Comparison of ENCODE assay signal across 9 cellular contexts in genomic region chr19:18282788-18283141, GRCh38. TPM values are rescaled to one million over a fixed set of nuclear protein-coding genes. Genes with fewer than 3 reads are reported as not detected.
A peak's percentile ranks its signal among the peaks of the same experiment; 100 is the strongest.
DNase-seq lines count a peak whose midpoint lies in the region; ATAC-seq, FAIRE-seq and TF ChIP-seq lines count a peak whose summit lies in the region.
"Had no signal": no experiment of that assay in that cellular context is flagged by ENCODE, and none has a peak within 500 bp of the region (broad histone marks: within the 10 kb centered on the region; RNA-seq: fewer than 3 reads in every experiment).

No MANE protein-coding gene starts in this region.

- H3K36me3 ChIP-seq in HepG2 (replicated peaks in 1 of 2; ENCODE audit: control insufficient read depth in 1 of 2, insufficient read depth in 2 of 2, low read length in 2 of 2) (peaks cover 2 to 10% of the 10 kb centered on the region in 2 experiments; a peak in 4 of 5 replicates), tibial artery (peaks cover 13 to 14% (median 14%) of the 10 kb centered on the region in 3 donors)

- BruUV-seq in HepG2 (replicated peaks; lab: Mats Ljungman, UMichigan) = no TSS peak

- H3K27ac Mint-ChIP-seq in activated T-helper 17 cell treated with anti-CD3 and anti-CD28 coated beads, Interleukin-2, amount 50 U/mL, for 72 hours = peak overlapping the region; percentile 100

- peaks cover 26% of the 10 kb centered on the region for H3K79me2 ChIP-seq in HepG2 (ENCODE audit: insufficient read depth, low read length)

- peak in 1 of 2 experiments; percentile 34; a peak in 1 of 4 replicates for TF ChIP-seq EP300 in HepG2 (IDR thresholded peaks at IDR 0.05; ENCODE audit: low read depth in 2 of 2, low read length in 2 of 2)
- peak; percentile 63 for TF ChIP-seq EP300 in HepG2 (CRISPR knock-in tag; IDR thresholded peaks at IDR 0.05; ENCODE audit: borderline replicate concordance)

- no peak for ATAC-seq in activated T-helper 17 cell treated with anti-CD3 and anti-CD28 coated beads, Interleukin-2, amount 50 U/mL, for 72 hours (replicated peaks)
- ATAC-seq in HepG2 = no peak
- no peak for ATAC-seq in GM21576 (IDR thresholded peaks at IDR 0.05; ENCODE audit: unreplicated experiment)

- CTCF ChIA-PET in HepG2 (lab: Yijun Ruan, JAX; ENCODE audit: low intra/inter-chr PET ratio, low total read pairs) = interaction anchor here (1.5 kb wide), 1 partner anchor 41 kb away, joined by 3 read pairs; no protein-coding TSS in a partner anchor

- H2AFZ ChIP-seq in HepG2 (ENCODE audit: low read length) = no peak overlapping the region

- H3K4me1 Mint-ChIP-seq in activated T-helper 17 cell treated with anti-CD3 and anti-CD28 coated beads, Interleukin-2, amount 50 U/mL, for 72 hours = peaks cover 39% of the 10 kb centered on the region

- H3K27ac ChIP-seq in HepG2 (ENCODE audit: extremely low read length, insufficient read depth, low read length) (peak overlapping the region; percentile 99), tibial artery (peak overlapping the region; percentile 95 to 98)

- H3K4me2 ChIP-seq in HepG2 (ENCODE audit: low read depth, low read length) = peak overlapping the region; percentile 92

- POLR2A ChIA-PET in HepG2 (lab: Yijun Ruan, JAX) = interaction anchor here (1.1 to 7.1 kb wide), 9 partner anchors 9 to 101 kb away, joined by 3 to 278 read pairs (median 23); partner anchors contain the start of genes GDF15 and LSM4

- peaks cover 22% of the 10 kb centered on the region for H4K20me1 ChIP-seq in HepG2 (ENCODE audit: insufficient read depth, low read length)

- H3K36me3 Mint-ChIP-seq in activated T-helper 17 cell treated with anti-CD3 and anti-CD28 coated beads, Interleukin-2, amount 50 U/mL, for 72 hours (ENCODE audit: low read depth) = peaks cover 46% of the 10 kb centered on the region

- in situ Hi-C loops in HepG2 (cut with HindIII; ENCODE audit: extremely low pct_ligation_motif_present, low pct_unique_long_range_greater_than_20kb) = no loop called here

- H3K9me3 Mint-ChIP-seq in activated T-helper 17 cell treated with anti-CD3 and anti-CD28 coated beads, Interleukin-2, amount 50 U/mL, for 72 hours = no peaks in the 10 kb centered on the region

- H3K4me3 ChIP-seq in HepG2 (replicated peaks in 1 of 3; ENCODE audit: insufficient read depth in 1 of 3, low read depth in 2 of 3, low read length in 3 of 3) (peak overlapping the region; percentile 50 to 73 (median 71); a peak in 5 of 6 replicates), tibial artery (peak overlapping the region; percentile 52 to 64)

- H3K9ac ChIP-seq in HepG2 (ENCODE audit: insufficient read depth, low read depth, low read length) = peak overlapping the region; percentile 98

- H3K4me1 ChIP-seq in HepG2 (ENCODE audit: insufficient read depth, low read length) (peaks cover 65% of the 10 kb centered on the region), tibial artery (peaks cover 0 to 51% (median 31%) of the 10 kb centered on the region in 4 donors)

- no peak for FAIRE-seq in HepG2 (lab: Jason Lieb, UNC)

- intact Hi-C loops in HepG2 (cut with micrococcal nuclease; ENCODE audit: unreplicated experiment) (loop anchor here (1.0 to 10.0 kb wide), 2 partner anchors 19 to 242 kb away; partner anchors contain the start of gene ELL), tibial artery (cut with DNase I; ENCODE audit: low total_unique reads) (no loop called here)

- TF ChIP-seq CTCF in HepG2 (CRISPR knock-in tag; IDR thresholded peaks at IDR 0.05) = no peak; the same call in 1 of the 2 replicates
- TF ChIP-seq CTCF in tibial artery (IDR thresholded peaks at IDR 0.05) = no peak

- H3K27me3 Mint-ChIP-seq in activated T-helper 17 cell treated with anti-CD3 and anti-CD28 coated beads, Interleukin-2, amount 50 U/mL, for 72 hours = no peaks in the 10 kb centered on the region

- H3K27me3 ChIP-seq in HepG2 (ENCODE audit: control insufficient read depth in 1 of 2, insufficient read depth in 2 of 2, low read length in 2 of 2) (no peaks in the 10 kb centered on the region; a peak in 1 of 5 replicates), tibial artery (no peaks in the 10 kb centered on the region)

- H3K9me3 ChIP-seq in HepG2 (ENCODE audit: low read length) (no peaks in the 10 kb centered on the region), tibial artery (no peaks in the 10 kb centered on the region)

- no peak for TF ChIP-seq POLR2A in HepG2 (IDR thresholded peaks at IDR 0.05; ENCODE audit: insufficient read depth in 1 of 2, low read depth in 2 of 2, low read length in 2 of 2)

- TF ChIP-seq RAD21 in HepG2 (CRISPR knock-in tag; IDR thresholded peaks at IDR 0.05) = no peak

- peak overlapping the region; percentile 78 for H3K4me3 Mint-ChIP-seq in activated T-helper 17 cell treated with anti-CD3 and anti-CD28 coated beads, Interleukin-2, amount 50 U/mL, for 72 hours

- WGBS in HepG2 (ENCODE audit: low lambda C conversion rate) = 5% methylated on average over 4 of the region's 4 CpGs

- DNase-seq in activated T-cell treated with anti-CD3 and anti-CD28 coated beads, Interleukin-2, amount 50 U/mL, for 1 hour = peak; percentile 40
- no peak for DNase-seq in activated T-cell treated with anti-CD3 and anti-CD28 coated beads for 4 hours
- peak; percentile 62 for DNase-seq in HepG2 (ENCODE audit: low spot score)
- DNase-seq in tibial artery = no peak
- DNase-seq in midbrain (lab: John Stamatoyannopoulos, UW) = no peak
- no peak for DNase-seq in GDM1 (lab: John Stamatoyannopoulos, UW)

RNA-seq across cellular contexts. Expression of gene JUND, which starts 1.3 kb away (rescaled TPM):
- 100 to 1,000 TPM; 177 to 324 TPM for total RNA-seq in activated T-helper 17 cell treated with anti-CD3 and anti-CD28 coated beads, Interleukin-2, amount 50 U/mL, for 72 hours
- 31.8 and 41.2 TPM in 2 replicates for total RNA-seq in HepG2 (2016; rRNA removed; fragmentation: Illumina TruSeq; extraction: Trizol)
- 36.4 and 41.0 TPM in 2 replicates for total RNA-seq in HepG2 (2016; cell fraction: cytosol; rRNA removed; fragmentation: Illumina TruSeq; extraction: Trizol; ENCODE audit: low read depth)
- total RNA-seq in HepG2 (2016; cell fraction: insoluble cytoplasmic fraction; rRNA removed; fragmentation: Illumina TruSeq; extraction: Trizol) = 30.0 and 40.6 TPM in 2 replicates
- total RNA-seq in HepG2 (2016; cell fraction: membrane; rRNA removed; fragmentation: Illumina TruSeq; extraction: Trizol) = 68.5 and 98.0 TPM in 2 replicates
- total RNA-seq in HepG2 (2016; cell fraction: nucleus; rRNA removed; fragmentation: Illumina TruSeq; extraction: Trizol) = 23.4 and 45.2 TPM in 2 replicates
- polyA plus RNA-seq in HepG2 (2011; rRNA removed) = 59.8 and 124 TPM in 2 replicates
- 93.9 and 178 TPM in 2 replicates for polyA plus RNA-seq in HepG2 (2011; cell fraction: cytosol; rRNA removed)
- 129 and 136 TPM in 2 replicates for polyA plus RNA-seq in HepG2 (2011; cell fraction: nucleus; rRNA removed)
- polyA plus RNA-seq in HepG2 (2012) = 44.0 and 66.6 TPM in 2 replicates
- polyA plus RNA-seq in HepG2 (2016; cell fraction: cytosol; fragmentation: Illumina TruSeq; extraction: Trizol; ENCODE audit: low read depth) = 85.1 and 91.8 TPM in 2 replicates
- 74.4 and 76.0 TPM in 2 replicates for polyA plus RNA-seq in HepG2 (2016; cell fraction: insoluble cytoplasmic fraction; fragmentation: Illumina TruSeq; extraction: Trizol; ENCODE audit: low read depth)
- 131 and 149 TPM in 2 replicates for polyA plus RNA-seq in HepG2 (2016; cell fraction: membrane; fragmentation: Illumina TruSeq; extraction: Trizol; ENCODE audit: low read depth)
- polyA plus RNA-seq in HepG2 (2016; cell fraction: nucleus; fragmentation: Illumina TruSeq; extraction: Trizol; ENCODE audit: insufficient read depth, low read depth) = 77.1 and 84.7 TPM in 2 replicates
- polyA minus RNA-seq in HepG2 (2011; rRNA and poly(A)+ RNA removed; ENCODE audit: low replicate concordance) = 49.7 and 194 TPM in 2 replicates
- polyA minus RNA-seq in HepG2 (2011; cell fraction: cytosol; rRNA and poly(A)+ RNA removed) = 164 and 168 TPM in 2 replicates
- polyA minus RNA-seq in HepG2 (2011; cell fraction: nucleus; rRNA and poly(A)+ RNA removed) = 60.5 and 91.9 TPM in 2 replicates

RNA-seq across cellular contexts. Expression of gene IQCN, which starts 8.5 kb away (rescaled TPM):
- total RNA-seq in activated T-helper 17 cell treated with anti-CD3 and anti-CD28 coated beads, Interleukin-2, amount 50 U/mL, for 72 hours = 1 to 10 TPM; 1.1 to 1.3 TPM
- 0.04 and 0.07 TPM in 2 replicates for total RNA-seq in HepG2 (2016; rRNA removed; fragmentation: Illumina TruSeq; extraction: Trizol)
- not detected in 2 replicates for total RNA-seq in HepG2 (2016; cell fraction: cytosol; rRNA removed; fragmentation: Illumina TruSeq; extraction: Trizol; ENCODE audit: low read depth)
- total RNA-seq in HepG2 (2016; cell fraction: insoluble cytoplasmic fraction; rRNA removed; fragmentation: Illumina TruSeq; extraction: Trizol) = 0.04 TPM in 1 of 2 replicates, not detected in the other
- not detected in 2 replicates for total RNA-seq in HepG2 (2016; cell fraction: membrane; rRNA removed; fragmentation: Illumina TruSeq; extraction: Trizol)
- 0.13 TPM in 1 of 2 replicates, not detected in the other for total RNA-seq in HepG2 (2016; cell fraction: nucleus; rRNA removed; fragmentation: Illumina TruSeq; extraction: Trizol)
- polyA plus RNA-seq in HepG2 (2011; rRNA removed) = 0.14 and 0.18 TPM in 2 replicates
- polyA plus RNA-seq in HepG2 (2011; cell fraction: cytosol; rRNA removed) = 0.03 and 0.04 TPM in 2 replicates
- 1.3 and 1.5 TPM in 2 replicates for polyA plus RNA-seq in HepG2 (2011; cell fraction: nucleus; rRNA removed)
- polyA plus RNA-seq in HepG2 (2012) = 0.13 TPM in 2 replicates
- polyA plus RNA-seq in HepG2 (2016; cell fraction: cytosol; fragmentation: Illumina TruSeq; extraction: Trizol; ENCODE audit: low read depth) = not detected in 2 replicates
- not detected in 2 replicates for polyA plus RNA-seq in HepG2 (2016; cell fraction: insoluble cytoplasmic fraction; fragmentation: Illumina TruSeq; extraction: Trizol; ENCODE audit: low read depth)
- polyA plus RNA-seq in HepG2 (2016; cell fraction: membrane; fragmentation: Illumina TruSeq; extraction: Trizol; ENCODE audit: low read depth) = not detected in 2 replicates
- 0.25 and 0.49 TPM in 2 replicates for polyA plus RNA-seq in HepG2 (2016; cell fraction: nucleus; fragmentation: Illumina TruSeq; extraction: Trizol; ENCODE audit: insufficient read depth, low read depth)
- polyA minus RNA-seq in HepG2 (2011; rRNA and poly(A)+ RNA removed; ENCODE audit: low replicate concordance) = 0.26 and 0.91 TPM in 2 replicates
- polyA minus RNA-seq in HepG2 (2011; cell fraction: cytosol; rRNA and poly(A)+ RNA removed) = 0.53 TPM in 1 of 2 replicates, not detected in the other
- polyA minus RNA-seq in HepG2 (2011; cell fraction: nucleus; rRNA and poly(A)+ RNA removed) = 0.52 and 0.62 TPM in 2 replicates

RNA-seq across cellular contexts. Expression of gene LSM4, which starts 40.1 kb away (rescaled TPM):
- 100 to 1,000 TPM; 176 to 252 TPM for total RNA-seq in activated T-helper 17 cell treated with anti-CD3 and anti-CD28 coated beads, Interleukin-2, amount 50 U/mL, for 72 hours
- total RNA-seq in HepG2 (2016; rRNA removed; fragmentation: Illumina TruSeq; extraction: Trizol) = 166 and 188 TPM in 2 replicates
- 129 and 159 TPM in 2 replicates for total RNA-seq in HepG2 (2016; cell fraction: cytosol; rRNA removed; fragmentation: Illumina TruSeq; extraction: Trizol; ENCODE audit: low read depth)
- 185 and 208 TPM in 2 replicates for total RNA-seq in HepG2 (2016; cell fraction: insoluble cytoplasmic fraction; rRNA removed; fragmentation: Illumina TruSeq; extraction: Trizol)
- total RNA-seq in HepG2 (2016; cell fraction: membrane; rRNA removed; fragmentation: Illumina TruSeq; extraction: Trizol) = 248 and 299 TPM in 2 replicates
- total RNA-seq in HepG2 (2016; cell fraction: nucleus; rRNA removed; fragmentation: Illumina TruSeq; extraction: Trizol) = 62.8 and 69.8 TPM in 2 replicates
- 65.8 and 66.8 TPM in 2 replicates for polyA plus RNA-seq in HepG2 (2011; rRNA removed)
- 97.1 and 133 TPM in 2 replicates for polyA plus RNA-seq in HepG2 (2011; cell fraction: cytosol; rRNA removed)
- 51.8 and 54.0 TPM in 2 replicates for polyA plus RNA-seq in HepG2 (2011; cell fraction: nucleus; rRNA removed)
- 62.7 and 78.9 TPM in 2 replicates for polyA plus RNA-seq in HepG2 (2012)
- 166 and 238 TPM in 2 replicates for polyA plus RNA-seq in HepG2 (2016; cell fraction: cytosol; fragmentation: Illumina TruSeq; extraction: Trizol; ENCODE audit: low read depth)
- polyA plus RNA-seq in HepG2 (2016; cell fraction: insoluble cytoplasmic fraction; fragmentation: Illumina TruSeq; extraction: Trizol; ENCODE audit: low read depth) = 205 and 220 TPM in 2 replicates
- polyA plus RNA-seq in HepG2 (2016; cell fraction: membrane; fragmentation: Illumina TruSeq; extraction: Trizol; ENCODE audit: low read depth) = 217 and 267 TPM in 2 replicates
- polyA plus RNA-seq in HepG2 (2016; cell fraction: nucleus; fragmentation: Illumina TruSeq; extraction: Trizol; ENCODE audit: insufficient read depth, low read depth) = 105 and 120 TPM in 2 replicates
- polyA minus RNA-seq in HepG2 (2011; rRNA and poly(A)+ RNA removed; ENCODE audit: low replicate concordance) = 40.8 and 88.8 TPM in 2 replicates
- polyA minus RNA-seq in HepG2 (2011; cell fraction: cytosol; rRNA and poly(A)+ RNA removed) = 24.9 and 32.6 TPM in 2 replicates
- polyA minus RNA-seq in HepG2 (2011; cell fraction: nucleus; rRNA and poly(A)+ RNA removed) = 13.4 and 14.2 TPM in 2 replicates

RNA-seq across cellular contexts. Expression of gene PDE4C, which starts 56.5 kb away (rescaled TPM):
- total RNA-seq in activated T-helper 17 cell treated with anti-CD3 and anti-CD28 coated beads, Interleukin-2, amount 50 U/mL, for 72 hours = 1 to 10 TPM in 1 of 2 donors, under 1 TPM in 1; 0.95 to 1.4 TPM
- total RNA-seq in HepG2 (2016; rRNA removed; fragmentation: Illumina TruSeq; extraction: Trizol) = 0.90 and 1.4 TPM in 2 replicates
- total RNA-seq in HepG2 (2016; cell fraction: cytosol; rRNA removed; fragmentation: Illumina TruSeq; extraction: Trizol; ENCODE audit: low read depth) = 0.30 and 0.44 TPM in 2 replicates
- total RNA-seq in HepG2 (2016; cell fraction: insoluble cytoplasmic fraction; rRNA removed; fragmentation: Illumina TruSeq; extraction: Trizol) = 0.49 and 1.5 TPM in 2 replicates
- 0.07 and 0.37 TPM in 2 replicates for total RNA-seq in HepG2 (2016; cell fraction: membrane; rRNA removed; fragmentation: Illumina TruSeq; extraction: Trizol)
- 1.7 and 2.4 TPM in 2 replicates for total RNA-seq in HepG2 (2016; cell fraction: nucleus; rRNA removed; fragmentation: Illumina TruSeq; extraction: Trizol)
- polyA plus RNA-seq in HepG2 (2011; rRNA removed) = 14.0 and 17.9 TPM in 2 replicates
- 3.4 and 4.6 TPM in 2 replicates for polyA plus RNA-seq in HepG2 (2011; cell fraction: cytosol; rRNA removed)
- polyA plus RNA-seq in HepG2 (2011; cell fraction: nucleus; rRNA removed) = 128 and 158 TPM in 2 replicates
- polyA plus RNA-seq in HepG2 (2012) = 2.2 and 3.2 TPM in 2 replicates
- polyA plus RNA-seq in HepG2 (2016; cell fraction: cytosol; fragmentation: Illumina TruSeq; extraction: Trizol; ENCODE audit: low read depth) = not detected in 2 replicates
- 0.33 and 0.37 TPM in 2 replicates for polyA plus RNA-seq in HepG2 (2016; cell fraction: insoluble cytoplasmic fraction; fragmentation: Illumina TruSeq; extraction: Trizol; ENCODE audit: low read depth)
- not detected in 2 replicates for polyA plus RNA-seq in HepG2 (2016; cell fraction: membrane; fragmentation: Illumina TruSeq; extraction: Trizol; ENCODE audit: low read depth)
- polyA plus RNA-seq in HepG2 (2016; cell fraction: nucleus; fragmentation: Illumina TruSeq; extraction: Trizol; ENCODE audit: insufficient read depth, low read depth) = 10.9 and 11.5 TPM in 2 replicates
- polyA minus RNA-seq in HepG2 (2011; rRNA and poly(A)+ RNA removed; ENCODE audit: low replicate concordance) = 0.56 and 12.3 TPM in 2 replicates
- 1.5 and 3.1 TPM in 2 replicates for polyA minus RNA-seq in HepG2 (2011; cell fraction: cytosol; rRNA and poly(A)+ RNA removed)
- polyA minus RNA-seq in HepG2 (2011; cell fraction: nucleus; rRNA and poly(A)+ RNA removed) = 30.4 and 31.1 TPM in 2 replicates
- total RNA-seq: T-helper 1 cell treated with Interleukin-12 subunit alpha and Interleukin-12 subunit beta and Interleukin-4 antibody, amounts not matched to agents 30 ng/mL and 1 ng/mL, for 36 hours had no signal

RNA-seq across cellular contexts. Expression of gene PGPEP1, which starts 57.6 kb away (rescaled TPM):
- total RNA-seq in activated T-helper 17 cell treated with anti-CD3 and anti-CD28 coated beads, Interleukin-2, amount 50 U/mL, for 72 hours = 10 to 100 TPM; 38.9 to 46.0 TPM
- 56.6 and 57.7 TPM in 2 replicates for total RNA-seq in HepG2 (2016; rRNA removed; fragmentation: Illumina TruSeq; extraction: Trizol)
- total RNA-seq in HepG2 (2016; cell fraction: cytosol; rRNA removed; fragmentation: Illumina TruSeq; extraction: Trizol; ENCODE audit: low read depth) = 13.1 and 14.4 TPM in 2 replicates
- total RNA-seq in HepG2 (2016; cell fraction: insoluble cytoplasmic fraction; rRNA removed; fragmentation: Illumina TruSeq; extraction: Trizol) = 51.1 and 64.9 TPM in 2 replicates
- 36.0 and 36.7 TPM in 2 replicates for total RNA-seq in HepG2 (2016; cell fraction: membrane; rRNA removed; fragmentation: Illumina TruSeq; extraction: Trizol)
- total RNA-seq in HepG2 (2016; cell fraction: nucleus; rRNA removed; fragmentation: Illumina TruSeq; extraction: Trizol) = 30.3 and 33.5 TPM in 2 replicates
- polyA plus RNA-seq in HepG2 (2011; rRNA removed) = 53.1 and 64.3 TPM in 2 replicates
- 37.2 and 38.6 TPM in 2 replicates for polyA plus RNA-seq in HepG2 (2011; cell fraction: cytosol; rRNA removed)
- 97.0 and 102 TPM in 2 replicates for polyA plus RNA-seq in HepG2 (2011; cell fraction: nucleus; rRNA removed)
- polyA plus RNA-seq in HepG2 (2012) = 26.8 and 28.6 TPM in 2 replicates
- 15.6 and 16.2 TPM in 2 replicates for polyA plus RNA-seq in HepG2 (2016; cell fraction: cytosol; fragmentation: Illumina TruSeq; extraction: Trizol; ENCODE audit: low read depth)
- polyA plus RNA-seq in HepG2 (2016; cell fraction: insoluble cytoplasmic fraction; fragmentation: Illumina TruSeq; extraction: Trizol; ENCODE audit: low read depth) = 40.6 and 44.1 TPM in 2 replicates
- 22.8 and 23.5 TPM in 2 replicates for polyA plus RNA-seq in HepG2 (2016; cell fraction: membrane; fragmentation: Illumina TruSeq; extraction: Trizol; ENCODE audit: low read depth)
- polyA plus RNA-seq in HepG2 (2016; cell fraction: nucleus; fragmentation: Illumina TruSeq; extraction: Trizol; ENCODE audit: insufficient read depth, low read depth) = 51.1 and 66.5 TPM in 2 replicates
- 22.4 and 187 TPM in 2 replicates for polyA minus RNA-seq in HepG2 (2011; rRNA and poly(A)+ RNA removed; ENCODE audit: low replicate concordance)
- 44.1 and 52.6 TPM in 2 replicates for polyA minus RNA-seq in HepG2 (2011; cell fraction: cytosol; rRNA and poly(A)+ RNA removed)
- 46.4 and 57.7 TPM in 2 replicates for polyA minus RNA-seq in HepG2 (2011; cell fraction: nucleus; rRNA and poly(A)+ RNA removed)

Comparison
In these comparisons a context has a peak if more than half of its experiments do, and no peak if none do; other contexts are left out.
1. DNase-seq: peak in activated T-cell treated with anti-CD3 and anti-CD28 coated beads, Interleukin-2, amount 50 U/mL, for 1 hour (single experiment) and HepG2 (single experiment); none in activated T-cell treated with anti-CD3 and anti-CD28 coated beads for 4 hours (single experiment), tibial artery (0 of 2), midbrain (single experiment) and GDM1 (single experiment).